1 cellular context compared by ENCODE assay signal in genomic region chr3:109081746-109082510, GRCh38.
TF ChIP-seq lines count a peak whose summit lies in the region.

No MANE protein-coding gene starts in this region.

TF ChIP-seq in GM12878, 131 proteins besides CTCF, POLR2A, EP300 and RAD21 (continued from another document and continues in another):
- TF ChIP-seq RFX5 (IDR thresholded peaks at IDR 0.05; ENCODE audit: low read depth, low read length): no peak
- TF ChIP-seq ZNF274 (IDR thresholded peaks at IDR 0.05; ENCODE audit: insufficient read depth, insufficient read length): no peak
- no peak for TF ChIP-seq RBBP5 (conservative IDR thresholded peaks at IDR 0.05)
- TF ChIP-seq, protein P1, sequence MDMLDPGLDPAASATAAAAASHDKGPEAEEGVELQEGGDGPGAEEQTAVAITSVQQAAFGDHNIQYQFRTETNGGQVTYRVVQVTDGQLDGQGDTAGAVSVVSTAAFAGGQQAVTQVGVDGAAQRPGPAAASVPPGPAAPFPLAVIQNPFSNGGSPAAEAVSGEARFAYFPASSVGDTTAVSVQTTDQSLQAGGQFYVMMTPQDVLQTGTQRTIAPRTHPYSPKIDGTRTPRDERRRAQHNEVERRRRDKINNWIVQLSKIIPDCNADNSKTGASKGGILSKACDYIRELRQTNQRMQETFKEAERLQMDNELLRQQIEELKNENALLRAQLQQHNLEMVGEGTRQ (IDR thresholded peaks at IDR 0.05; ENCODE audit: borderline replicate concordance, low read depth, low read length): no peak
- TF ChIP-seq SMAD5 (IDR thresholded peaks at IDR 0.05; ENCODE audit: low read depth): no peak
- TF ChIP-seq ZNF24 (IDR thresholded peaks at IDR 0.05): 0 out of 2 replicates have a peak, but pooled peaks have one; percentile 16
- TF ChIP-seq CUX1 (IDR thresholded peaks at IDR 0.05; ENCODE audit: insufficient replicate concordance, low read depth, low read length): peak; percentile 82
- TF ChIP-seq RUNX3 (IDR thresholded peaks at IDR 0.05; ENCODE audit: low read length): peak; percentile 70
- no peak for TF ChIP-seq STAT1 (conservative IDR thresholded peaks at IDR 0.05)
- no peak for TF ChIP-seq FOXK2 (IDR thresholded peaks at IDR 0.05)
- no peak for TF ChIP-seq TARDBP (IDR thresholded peaks at IDR 0.05; ENCODE audit: borderline replicate concordance)
- no peak for TF ChIP-seq SRF (IDR thresholded peaks at IDR 0.05; ENCODE audit: low read depth in 2 of 2, low read length in 2 of 2)
- TF ChIP-seq KLF5 (IDR thresholded peaks at IDR 0.05; ENCODE audit: partially characterized antibody): no peak
- no peak for TF ChIP-seq ZBED1 (IDR thresholded peaks at IDR 0.05; ENCODE audit: borderline replicate concordance)
- TF ChIP-seq ATF2 (IDR thresholded peaks at IDR 0.05; ENCODE audit: low read length): no peak; the same call in 1 of the 2 replicates
- no peak for TF ChIP-seq TAF1 (IDR thresholded peaks at IDR 0.05; ENCODE audit: borderline replicate concordance, low read depth, low read length)
- no peak for TF ChIP-seq CBX3 (IDR thresholded peaks at IDR 0.05; ENCODE audit: borderline replicate concordance, low read depth)
- no peak for TF ChIP-seq NR2C1 (IDR thresholded peaks at IDR 0.05)
- no peak for TF ChIP-seq ZBTB33 (IDR thresholded peaks at IDR 0.05)
- TF ChIP-seq, protein P2, sequence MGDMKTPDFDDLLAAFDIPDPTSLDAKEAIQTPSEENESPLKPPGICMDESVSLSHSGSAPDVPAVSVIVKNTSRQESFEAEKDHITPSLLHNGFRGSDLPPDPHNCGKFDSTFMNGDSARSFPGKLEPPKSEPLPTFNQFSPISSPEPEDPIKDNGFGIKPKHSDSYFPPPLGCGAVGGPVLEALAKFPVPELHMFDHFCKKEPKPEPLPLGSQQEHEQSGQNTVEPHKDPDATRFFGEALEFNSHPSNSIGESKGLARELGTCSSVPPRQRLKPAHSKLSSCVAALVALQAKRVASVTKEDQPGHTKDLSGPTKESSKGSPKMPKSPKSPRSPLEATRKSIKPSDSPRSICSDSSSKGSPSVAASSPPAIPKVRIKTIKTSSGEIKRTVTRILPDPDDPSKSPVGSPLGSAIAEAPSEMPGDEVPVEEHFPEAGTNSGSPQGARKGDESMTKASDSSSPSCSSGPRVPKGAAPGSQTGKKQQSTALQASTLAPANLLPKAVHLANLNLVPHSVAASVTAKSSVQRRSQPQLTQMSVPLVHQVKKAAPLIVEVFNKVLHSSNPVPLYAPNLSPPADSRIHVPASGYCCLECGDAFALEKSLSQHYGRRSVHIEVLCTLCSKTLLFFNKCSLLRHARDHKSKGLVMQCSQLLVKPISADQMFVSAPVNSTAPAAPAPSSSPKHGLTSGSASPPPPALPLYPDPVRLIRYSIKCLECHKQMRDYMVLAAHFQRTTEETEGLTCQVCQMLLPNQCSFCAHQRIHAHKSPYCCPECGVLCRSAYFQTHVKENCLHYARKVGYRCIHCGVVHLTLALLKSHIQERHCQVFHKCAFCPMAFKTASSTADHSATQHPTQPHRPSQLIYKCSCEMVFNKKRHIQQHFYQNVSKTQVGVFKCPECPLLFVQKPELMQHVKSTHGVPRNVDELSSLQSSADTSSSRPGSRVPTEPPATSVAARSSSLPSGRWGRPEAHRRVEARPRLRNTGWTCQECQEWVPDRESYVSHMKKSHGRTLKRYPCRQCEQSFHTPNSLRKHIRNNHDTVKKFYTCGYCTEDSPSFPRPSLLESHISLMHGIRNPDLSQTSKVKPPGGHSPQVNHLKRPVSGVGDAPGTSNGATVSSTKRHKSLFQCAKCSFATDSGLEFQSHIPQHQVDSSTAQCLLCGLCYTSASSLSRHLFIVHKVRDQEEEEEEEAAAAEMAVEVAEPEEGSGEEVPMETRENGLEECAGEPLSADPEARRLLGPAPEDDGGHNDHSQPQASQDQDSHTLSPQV (IDR thresholded peaks at IDR 0.05): no peak
- no peak for TF ChIP-seq ETV6 (conservative IDR thresholded peaks at IDR 0.05 in 1 of 2, IDR thresholded peaks at IDR 0.05 in 1 of 2; ENCODE audit: borderline replicate concordance in 1 of 2, low read depth in 1 of 2)
- TF ChIP-seq CHD1 (IDR thresholded peaks at IDR 0.05; ENCODE audit: low read depth, low read length): no peak
- TF ChIP-seq CREB1 (IDR thresholded peaks at IDR 0.05; ENCODE audit: low read depth): no peak
- no peak for TF ChIP-seq PML (IDR thresholded peaks at IDR 0.05; ENCODE audit: low read length)
- TF ChIP-seq CEBPB (IDR thresholded peaks at IDR 0.05; ENCODE audit: borderline replicate concordance in 1 of 2, low read depth in 2 of 2, low read length in 2 of 2): no peak
- TF ChIP-seq BMI1 (IDR thresholded peaks at IDR 0.05; ENCODE audit: borderline replicate concordance): no peak; the same call in 1 of the 2 replicates
- TF ChIP-seq, protein P3, sequence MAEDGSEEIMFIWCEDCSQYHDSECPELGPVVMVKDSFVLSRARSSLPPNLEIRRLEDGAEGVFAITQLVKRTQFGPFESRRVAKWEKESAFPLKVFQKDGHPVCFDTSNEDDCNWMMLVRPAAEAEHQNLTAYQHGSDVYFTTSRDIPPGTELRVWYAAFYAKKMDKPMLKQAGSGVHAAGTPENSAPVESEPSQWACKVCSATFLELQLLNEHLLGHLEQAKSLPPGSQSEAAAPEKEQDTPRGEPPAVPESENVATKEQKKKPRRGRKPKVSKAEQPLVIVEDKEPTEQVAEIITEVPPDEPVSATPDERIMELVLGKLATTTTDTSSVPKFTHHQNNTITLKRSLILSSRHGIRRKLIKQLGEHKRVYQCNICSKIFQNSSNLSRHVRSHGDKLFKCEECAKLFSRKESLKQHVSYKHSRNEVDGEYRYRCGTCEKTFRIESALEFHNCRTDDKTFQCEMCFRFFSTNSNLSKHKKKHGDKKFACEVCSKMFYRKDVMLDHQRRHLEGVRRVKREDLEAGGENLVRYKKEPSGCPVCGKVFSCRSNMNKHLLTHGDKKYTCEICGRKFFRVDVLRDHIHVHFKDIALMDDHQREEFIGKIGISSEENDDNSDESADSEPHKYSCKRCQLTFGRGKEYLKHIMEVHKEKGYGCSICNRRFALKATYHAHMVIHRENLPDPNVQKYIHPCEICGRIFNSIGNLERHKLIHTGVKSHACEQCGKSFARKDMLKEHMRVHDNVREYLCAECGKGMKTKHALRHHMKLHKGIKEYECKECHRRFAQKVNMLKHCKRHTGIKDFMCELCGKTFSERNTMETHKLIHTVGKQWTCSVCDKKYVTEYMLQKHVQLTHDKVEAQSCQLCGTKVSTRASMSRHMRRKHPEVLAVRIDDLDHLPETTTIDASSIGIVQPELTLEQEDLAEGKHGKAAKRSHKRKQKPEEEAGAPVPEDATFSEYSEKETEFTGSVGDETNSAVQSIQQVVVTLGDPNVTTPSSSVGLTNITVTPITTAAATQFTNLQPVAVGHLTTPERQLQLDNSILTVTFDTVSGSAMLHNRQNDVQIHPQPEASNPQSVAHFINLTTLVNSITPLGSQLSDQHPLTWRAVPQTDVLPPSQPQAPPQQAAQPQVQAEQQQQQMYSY (CRISPR knock-in tag; IDR thresholded peaks at IDR 0.05): no peak
- no peak for TF ChIP-seq WRNIP1 (IDR thresholded peaks at IDR 0.05; ENCODE audit: borderline replicate concordance, low read depth, low read length)
- peak; percentile 92 to 94 for TF ChIP-seq IKZF2 (IDR thresholded peaks at IDR 0.05)
- TF ChIP-seq, protein P4, sequence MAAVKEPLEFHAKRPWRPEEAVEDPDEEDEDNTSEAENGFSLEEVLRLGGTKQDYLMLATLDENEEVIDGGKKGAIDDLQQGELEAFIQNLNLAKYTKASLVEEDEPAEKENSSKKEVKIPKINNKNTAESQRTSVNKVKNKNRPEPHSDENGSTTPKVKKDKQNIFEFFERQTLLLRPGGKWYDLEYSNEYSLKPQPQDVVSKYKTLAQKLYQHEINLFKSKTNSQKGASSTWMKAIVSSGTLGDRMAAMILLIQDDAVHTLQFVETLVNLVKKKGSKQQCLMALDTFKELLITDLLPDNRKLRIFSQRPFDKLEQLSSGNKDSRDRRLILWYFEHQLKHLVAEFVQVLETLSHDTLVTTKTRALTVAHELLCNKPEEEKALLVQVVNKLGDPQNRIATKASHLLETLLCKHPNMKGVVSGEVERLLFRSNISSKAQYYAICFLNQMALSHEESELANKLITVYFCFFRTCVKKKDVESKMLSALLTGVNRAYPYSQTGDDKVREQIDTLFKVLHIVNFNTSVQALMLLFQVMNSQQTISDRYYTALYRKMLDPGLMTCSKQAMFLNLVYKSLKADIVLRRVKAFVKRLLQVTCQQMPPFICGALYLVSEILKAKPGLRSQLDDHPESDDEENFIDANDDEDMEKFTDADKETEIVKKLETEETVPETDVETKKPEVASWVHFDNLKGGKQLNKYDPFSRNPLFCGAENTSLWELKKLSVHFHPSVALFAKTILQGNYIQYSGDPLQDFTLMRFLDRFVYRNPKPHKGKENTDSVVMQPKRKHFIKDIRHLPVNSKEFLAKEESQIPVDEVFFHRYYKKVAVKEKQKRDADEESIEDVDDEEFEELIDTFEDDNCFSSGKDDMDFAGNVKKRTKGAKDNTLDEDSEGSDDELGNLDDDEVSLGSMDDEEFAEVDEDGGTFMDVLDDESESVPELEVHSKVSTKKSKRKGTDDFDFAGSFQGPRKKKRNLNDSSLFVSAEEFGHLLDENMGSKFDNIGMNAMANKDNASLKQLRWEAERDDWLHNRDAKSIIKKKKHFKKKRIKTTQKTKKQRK (IDR thresholded peaks at IDR 0.05; ENCODE audit: low read depth, low read length): no peak
- no peak for TF ChIP-seq NFXL1 (IDR thresholded peaks at IDR 0.05; ENCODE audit: borderline replicate concordance)
- TF ChIP-seq JUNB (IDR thresholded peaks at IDR 0.05): no peak
- TF ChIP-seq KDM1A (IDR thresholded peaks at IDR 0.05; ENCODE audit: borderline replicate concordance): no peak
- peak; percentile 98 for TF ChIP-seq MEF2B (IDR thresholded peaks at IDR 0.05; ENCODE audit: partially characterized antibody, poor library complexity, severe bottlenecking)
- TF ChIP-seq ATF7 (IDR thresholded peaks at IDR 0.05; ENCODE audit: low read depth): peak; percentile 19; the same call in 1 of the 2 replicates
